1 cellular context compared by ENCODE assay signal in the genomic region with DNA sequence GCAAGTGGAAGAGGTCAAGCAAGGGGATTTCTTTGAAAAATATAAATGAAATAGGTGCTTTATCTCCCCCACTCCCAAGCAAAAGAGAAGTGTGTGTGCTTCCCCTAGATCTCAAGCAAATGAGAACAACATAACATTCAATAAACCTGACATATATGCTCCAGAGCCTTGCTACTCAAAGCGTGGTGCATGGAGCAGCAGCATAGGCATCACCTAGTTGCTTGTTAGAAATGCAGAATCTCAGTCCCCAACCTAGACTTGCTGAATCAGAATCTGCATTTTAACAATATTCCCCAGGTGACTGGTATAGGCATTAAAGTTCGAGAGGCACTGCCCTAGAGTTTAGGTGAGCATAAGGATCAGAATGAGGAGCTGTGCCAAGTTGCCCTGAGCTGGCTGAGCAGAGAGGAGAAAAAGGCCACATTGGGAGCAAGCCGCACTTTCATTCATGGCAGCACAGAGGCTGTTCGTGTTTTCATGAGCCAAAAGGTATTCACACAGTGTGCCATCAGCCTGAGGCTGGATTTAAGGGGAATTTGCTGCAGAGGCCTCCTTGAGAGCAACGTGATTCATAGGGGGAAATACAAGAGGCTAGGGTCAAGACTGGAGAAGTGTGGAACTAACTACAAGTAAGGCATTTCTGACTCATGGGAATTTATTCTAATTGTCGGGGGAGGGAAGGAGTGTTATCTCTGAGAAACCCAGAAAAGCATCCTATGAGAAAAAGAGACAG.
TF ChIP-seq lines count a peak whose summit lies in the region.

No MANE protein-coding gene starts in this region.

TF ChIP-seq in H1, 55 proteins besides CTCF, POLR2A, EP300 and RAD21:
- TF ChIP-seq RBBP5 (IDR thresholded peaks at IDR 0.05; ENCODE audit: borderline replicate concordance, low read depth, low read length) = peak; percentile 70; the same call in 1 of the 2 replicates
- peak; percentile 36 for TF ChIP-seq TAF7 (optimal IDR thresholded peaks at IDR 0.05; ENCODE audit: borderline replicate concordance, low read depth, low read length)
- TF ChIP-seq ASH2L (IDR thresholded peaks at IDR 0.05; ENCODE audit: low read length) = peak; percentile 64
- TF ChIP-seq POU5F1 (IDR thresholded peaks at IDR 0.05; ENCODE audit: low read depth, low read length) = no peak
- no peak for TF ChIP-seq SUZ12 (IDR thresholded peaks at IDR 0.05; ENCODE audit: low read length)
- TF ChIP-seq TAF1 (IDR thresholded peaks at IDR 0.05; ENCODE audit: low read depth, low read length) = 0 out of 2 replicates have a peak, but pooled peaks have one; percentile 29
